Comparison of ENCODE assay signal across 17 cellular contexts in genomic region chr2:233288663-233289062, GRCh38. TPM values are rescaled to one million over a fixed set of nuclear protein-coding genes. Genes with fewer than 3 reads are reported as not detected.
DNase-seq lines count a peak whose midpoint lies in the region; ATAC-seq and TF ChIP-seq lines count a peak whose summit lies in the region.
"Had no signal": no experiment of that assay in that cellular context is flagged by ENCODE, and none has a peak within 500 bp of the region (broad histone marks: within the 10 kb centered on the region; RNA-seq: fewer than 3 reads in every experiment).

No MANE protein-coding gene starts in this region.

- H3K27me3 ChIP-seq in CD4-positive, alpha-beta memory T cell (ENCODE audit: insufficient read depth, low read length) = no peaks in the 10 kb centered on the region
- no peaks in the 10 kb centered on the region for H3K27me3 ChIP-seq in naive thymus-derived CD4-positive, alpha-beta T cell (ENCODE audit: control insufficient read depth in 2 of 2, insufficient read depth in 2 of 2, low read length in 2 of 2)
- H3K27me3 ChIP-seq: heart left ventricle, MG63 had no signal

- H3K27me3 Mint-ChIP-seq in CD4-positive, alpha-beta memory T cell = no peaks in the 10 kb centered on the region
- H3K27me3 Mint-ChIP-seq in activated naive CD8-positive, alpha-beta T cell treated with anti-CD3 and anti-CD28 coated beads, Interleukin-2, amount 50 U/mL, for 24 hours = no peaks in the 10 kb centered on the region
- H3K27me3 Mint-ChIP-seq in naive thymus-derived CD4-positive, alpha-beta T cell = no peaks in the 10 kb centered on the region
- H3K27me3 Mint-ChIP-seq: activated CD8-positive, alpha-beta T cell treated with anti-CD3 and anti-CD28 coated beads for 36 hours had no signal

- no peaks in the 10 kb centered on the region for H3K9me3 Mint-ChIP-seq in CD4-positive, alpha-beta memory T cell
- no peaks in the 10 kb centered on the region for H3K9me3 Mint-ChIP-seq in activated naive CD8-positive, alpha-beta T cell treated with anti-CD3 and anti-CD28 coated beads, Interleukin-2, amount 50 U/mL, for 24 hours
- H3K9me3 Mint-ChIP-seq in naive thymus-derived CD4-positive, alpha-beta T cell = no peaks in the 10 kb centered on the region
- H3K9me3 Mint-ChIP-seq: activated CD8-positive, alpha-beta T cell treated with anti-CD3 and anti-CD28 coated beads for 36 hours had no signal

- H3K4me3 ChIP-seq in CD4-positive, alpha-beta memory T cell (ENCODE audit: low read length in 2 of 2) = no peak overlapping the region
- H3K4me3 ChIP-seq in naive thymus-derived CD4-positive, alpha-beta T cell (ENCODE audit: low read length) = no peak overlapping the region
- H3K4me3 ChIP-seq: heart left ventricle, MG63, skin epidermis had no signal

- no peak overlapping the region for H3K27ac ChIP-seq in CD4-positive, alpha-beta memory T cell (ENCODE audit: low read depth, low read length)
- H3K27ac ChIP-seq in naive thymus-derived CD4-positive, alpha-beta T cell (ENCODE audit: low read depth, low read length) = peak overlapping the region; percentile 39
- H3K27ac ChIP-seq: heart left ventricle, skin epidermis had no signal

- no peak for ATAC-seq in activated naive CD8-positive, alpha-beta T cell treated with anti-CD3 and anti-CD28 coated beads, Interleukin-2, amount 50 U/mL, for 24 hours
- ATAC-seq in naive thymus-derived CD4-positive, alpha-beta T cell = no peak
- ATAC-seq in Right ventricle myocardium inferior (no peak), HG03469 (IDR thresholded peaks at IDR 0.05; ENCODE audit: unreplicated experiment) (no peak), omental fat pad (ENCODE audit: low FRiP score) (no peak), HG02610 (IDR thresholded peaks at IDR 0.05; ENCODE audit: unreplicated experiment) (no peak)
- ATAC-seq: activated CD8-positive, alpha-beta T cell treated with anti-CD3 and anti-CD28 coated beads for 36 hours; heart left ventricle; left lobe of liver had no signal

- no peaks in the 10 kb centered on the region for H3K4me1 ChIP-seq in CD4-positive, alpha-beta memory T cell (ENCODE audit: insufficient read depth, low read length)
- no peaks in the 10 kb centered on the region for H3K4me1 ChIP-seq in naive thymus-derived CD4-positive, alpha-beta T cell (ENCODE audit: control insufficient read depth in 2 of 2, insufficient read depth in 2 of 2, low read length in 2 of 2)

- peaks cover 57 to 85% of the 10 kb centered on the region in 2 donors for H3K36me3 Mint-ChIP-seq in CD4-positive, alpha-beta memory T cell
- peaks cover 63% of the 10 kb centered on the region for H3K36me3 Mint-ChIP-seq in activated naive CD8-positive, alpha-beta T cell treated with anti-CD3 and anti-CD28 coated beads, Interleukin-2, amount 50 U/mL, for 24 hours (ENCODE audit: low read depth)
- H3K36me3 Mint-ChIP-seq in naive thymus-derived CD4-positive, alpha-beta T cell = peaks cover 30 to 70% (median 45%) of the 10 kb centered on the region in 5 donors

- intact Hi-C loops in CD4-positive, alpha-beta memory T cell (cut with micrococcal nuclease) = no loop called here
- intact Hi-C loops in naive thymus-derived CD4-positive, alpha-beta T cell (cut with micrococcal nuclease) = loop anchor here in 1 of 2 donors (5.0 kb wide), 1 partner anchor 44 kb away; no protein-coding TSS in a partner anchor
- intact Hi-C loops in Right ventricle myocardium inferior (cut with DNase I) = no loop called here

- H3K4me3 Mint-ChIP-seq in CD4-positive, alpha-beta memory T cell = no peak overlapping the region
- H3K4me3 Mint-ChIP-seq in activated naive CD8-positive, alpha-beta T cell treated with anti-CD3 and anti-CD28 coated beads, Interleukin-2, amount 50 U/mL, for 24 hours = no peak overlapping the region
- no peak overlapping the region for H3K4me3 Mint-ChIP-seq in naive thymus-derived CD4-positive, alpha-beta T cell
- H3K4me3 Mint-ChIP-seq: activated CD8-positive, alpha-beta T cell treated with anti-CD3 and anti-CD28 coated beads for 36 hours had no signal

- peaks cover 84% of the 10 kb centered on the region for H3K36me3 ChIP-seq in CD4-positive, alpha-beta memory T cell (ENCODE audit: insufficient read depth, low read length)
- peaks cover 44 to 92% (median 68%) of the 10 kb centered on the region in 3 experiments for H3K36me3 ChIP-seq in naive thymus-derived CD4-positive, alpha-beta T cell (ENCODE audit: control insufficient read depth in 2 of 3, insufficient read depth in 3 of 3, low read length in 3 of 3)

- CTCF ChIA-PET in CD4-positive, alpha-beta memory T cell (lab: Charles Lee; ENCODE audit: partially characterized antibody) = no interaction called here
- CTCF ChIA-PET in naive thymus-derived CD4-positive, alpha-beta T cell (lab: Charles Lee) = interaction anchor here (0.6 to 0.7 kb wide), 3 partner anchors 43 to 231 kb away, joined by 3 read pairs; no protein-coding TSS in a partner anchor

- peaks cover 0 to 9% (median 4%) of the 10 kb centered on the region in 4 donors for H3K4me1 Mint-ChIP-seq in CD4-positive, alpha-beta memory T cell
- H3K4me1 Mint-ChIP-seq in activated naive CD8-positive, alpha-beta T cell treated with anti-CD3 and anti-CD28 coated beads, Interleukin-2, amount 50 U/mL, for 24 hours = no peaks in the 10 kb centered on the region
- H3K4me1 Mint-ChIP-seq in naive thymus-derived CD4-positive, alpha-beta T cell = peaks cover 0 to 22% (median 9%) of the 10 kb centered on the region in 7 donors

- POLR2A ChIA-PET in CD4-positive, alpha-beta memory T cell (lab: Charles Lee; ENCODE audit: partially characterized antibody) = interaction anchor here (1.4 to 1.7 kb wide), 2 partner anchors 18 to 42 kb away, joined by 4 read pairs; no protein-coding TSS in a partner anchor
- POLR2A ChIA-PET in naive thymus-derived CD4-positive, alpha-beta T cell (lab: Charles Lee) = interaction anchor here (1.1 to 1.9 kb wide), 2 partner anchors 8 to 20 kb away, joined by 3 to 5 read pairs; no protein-coding TSS in a partner anchor

- H3K9me3 ChIP-seq in CD4-positive, alpha-beta memory T cell (ENCODE audit: control insufficient read depth in 1 of 2, low read length in 2 of 2) = no peaks in the 10 kb centered on the region
- no peaks in the 10 kb centered on the region for H3K9me3 ChIP-seq in naive thymus-derived CD4-positive, alpha-beta T cell (ENCODE audit: control insufficient read depth in 2 of 3, low read length in 3 of 3)
- H3K9me3 ChIP-seq: heart left ventricle, MG63 had no signal

- no peak for TF ChIP-seq CTCF in omental fat pad (IDR thresholded peaks at IDR 0.05)

- no peak for DNase-seq in CD4-positive, alpha-beta memory T cell
- DNase-seq in LHCN-M2 (ENCODE audit: low read depth) (peak; percentile 6), Right ventricle myocardium inferior (ENCODE audit: missing footprints) (no peak), omental fat pad (ENCODE audit: low spot score) (no peak)
- DNase-seq in activated naive CD8-positive, alpha-beta T cell treated with anti-CD3 and anti-CD28 coated beads, Interleukin-2, amount 50 U/mL, for 24 hours = no peak
- DNase-seq in naive thymus-derived CD4-positive, alpha-beta T cell = no peak
- DNase-seq: activated CD8-positive, alpha-beta T cell treated with anti-CD3 and anti-CD28 coated beads for 36 hours; activated gamma-delta T cell treated with Interleukin-2 at 50 U/mL for 16 hours; heart left ventricle; MG63; NCI-H510A had no signal

- H3K27ac Mint-ChIP-seq in CD4-positive, alpha-beta memory T cell = peak overlapping the region in 5 of 7 donors; percentile 9 to 82 (median 61)
- H3K27ac Mint-ChIP-seq in activated naive CD8-positive, alpha-beta T cell treated with anti-CD3 and anti-CD28 coated beads, Interleukin-2, amount 50 U/mL, for 24 hours = peak overlapping the region; percentile 57
- peak overlapping the region in 8 of 9 donors; percentile 23 to 82 (median 69) for H3K27ac Mint-ChIP-seq in naive thymus-derived CD4-positive, alpha-beta T cell
- H3K27ac Mint-ChIP-seq: activated CD8-positive, alpha-beta T cell treated with anti-CD3 and anti-CD28 coated beads for 36 hours had no signal

RNA-seq across cellular contexts. Expression of gene SAG, which starts 19.0 kb away (rescaled TPM):
- total RNA-seq in CD4-positive, alpha-beta memory T cell = under 1 TPM in 1 of 2 experiments, not detected in 1; 0.06 TPM
- polyA plus RNA-seq in CD4-positive, alpha-beta memory T cell = not detected
- total RNA-seq in LHCN-M2 (2014; rRNA removed) = not detected in 2 replicates
- not detected for polyA plus RNA-seq in LHCN-M2 (2012)
- total RNA-seq in naive thymus-derived CD4-positive, alpha-beta T cell = under 1 TPM in 3 of 5 experiments, not detected in 2; 0.05 to 0.65 (median 0.10) TPM
- polyA plus RNA-seq in naive thymus-derived CD4-positive, alpha-beta T cell = not detected
- not detected for total RNA-seq in Right ventricle myocardium inferior
- under 1 TPM in 1 of 4 donors, not detected in 3; 0.09 TPM for total RNA-seq in omental fat pad
- total RNA-seq: activated CD8-positive, alpha-beta T cell treated with anti-CD3 and anti-CD28 coated beads for 36 hours; left lobe of liver; subcutaneous adipose tissue had no signal
- polyA plus RNA-seq: heart left ventricle, neural cell had no signal

RNA-seq across cellular contexts. Expression of gene ATG16L1, which starts 37.2 kb away (rescaled TPM):
- total RNA-seq in CD4-positive, alpha-beta memory T cell = 10 to 100 TPM; 81.1 to 89.4 TPM
- 10 to 100 TPM; 12.3 to 20.0 TPM for polyA plus RNA-seq in CD4-positive, alpha-beta memory T cell
- total RNA-seq in LHCN-M2 (2014; rRNA removed) (34.2 and 39.8 TPM in 2 replicates), Right ventricle myocardium inferior (15.4 TPM), omental fat pad (10 to 100 TPM; 20.6 to 55.2 (median 27.6) TPM)
- polyA plus RNA-seq in LHCN-M2 (2012) = 10.2 TPM
- total RNA-seq in naive thymus-derived CD4-positive, alpha-beta T cell = 100 to 1,000 TPM in 1 of 5 experiments, 10 to 100 TPM in 4; 61.7 to 115 (median 83.3) TPM
- 10 to 100 TPM; 16.0 to 21.9 TPM for polyA plus RNA-seq in naive thymus-derived CD4-positive, alpha-beta T cell
